Comparison of ENCODE assay signal across 11 cellular contexts in genomic region chr6:52594216-52594615, GRCh38. TPM values are rescaled to one million over a fixed set of nuclear protein-coding genes. Genes with fewer than 3 reads are reported as not detected.
A peak's percentile ranks its signal among the peaks of the same experiment; 100 is the strongest.
DNase-seq lines count a peak whose midpoint lies in the region; ATAC-seq and TF ChIP-seq lines count a peak whose summit lies in the region.
"Had no signal": no experiment of that assay in that cellular context is flagged by ENCODE, and none has a peak within 500 bp of the region (broad histone marks: within the 10 kb centered on the region; RNA-seq: fewer than 3 reads in every experiment).

No MANE protein-coding gene starts in this region.

- TF ChIP-seq EP300 in SK-N-SH (IDR thresholded peaks at IDR 0.05; ENCODE audit: borderline replicate concordance in 1 of 2, low read depth in 1 of 2, low read length in 1 of 2) (no peak), tibial nerve (IDR thresholded peaks at IDR 0.05) (no peak)

- H3K36me3 ChIP-seq in SK-N-SH (replicated peaks in 1 of 2; ENCODE audit: control insufficient read depth in 1 of 2, insufficient read depth in 2 of 2, low read length in 1 of 2) (no peaks in the 10 kb centered on the region), SJSA1 (no peaks in the 10 kb centered on the region), muscle layer of duodenum (ENCODE audit: control insufficient read depth in 1 of 2, insufficient read depth in 2 of 2, low read length in 2 of 2) (no peaks in the 10 kb centered on the region), tibial nerve (no peaks in the 10 kb centered on the region)

- TF ChIP-seq POLR2A in tibial nerve (IDR thresholded peaks at IDR 0.05): no peak

- no peak overlapping the region for H3K4me3 ChIP-seq in SK-N-SH (ENCODE audit: low read depth in 2 of 2, low read length in 1 of 2)
- no peak overlapping the region for H3K4me3 ChIP-seq in SJSA1
- no peak overlapping the region for H3K4me3 ChIP-seq in muscle layer of duodenum (ENCODE audit: low read depth in 1 of 2, low read length in 2 of 2)
- no peak overlapping the region for H3K4me3 ChIP-seq in tibial nerve
- H3K4me3 ChIP-seq: SK-N-MC had no signal

- H3K79me2 ChIP-seq in SK-N-SH (ENCODE audit: insufficient read depth): no peaks in the 10 kb centered on the region

- H3F3A ChIP-seq in SK-N-SH (replicated peaks; ENCODE audit: insufficient read depth): peaks cover 37% of the 10 kb centered on the region

- no peaks in the 10 kb centered on the region for H3K9me3 ChIP-seq in SK-N-SH
- H3K9me3 ChIP-seq in SJSA1 (replicated peaks): no peaks in the 10 kb centered on the region
- no peaks in the 10 kb centered on the region for H3K9me3 ChIP-seq in muscle layer of duodenum (ENCODE audit: control insufficient read depth in 1 of 2, low read length in 2 of 2)
- H3K9me3 ChIP-seq in tibial nerve: no peaks in the 10 kb centered on the region

- H3K27me3 ChIP-seq in SK-N-SH (ENCODE audit: insufficient read depth) (no peaks in the 10 kb centered on the region), SJSA1 (replicated peaks) (no peaks in the 10 kb centered on the region), muscle layer of duodenum (ENCODE audit: low read depth, low read length) (no peaks in the 10 kb centered on the region), tibial nerve (no peaks in the 10 kb centered on the region)

- POLR2A ChIA-PET in SK-N-SH (lab: Yijun Ruan, JAX): interaction anchor here (2.1 to 2.4 kb wide), 2 partner anchors 17 to 174 kb away, joined by 6 to 8 read pairs; partner anchors contain the start of genes EFHC1 and TRAM2

- H3K4me1 ChIP-seq in SK-N-SH (ENCODE audit: control insufficient read depth in 1 of 2, insufficient read depth in 2 of 2, low read depth in 1 of 2, low read length in 1 of 2) (peaks cover 54 to 78% of the 10 kb centered on the region in 2 experiments), SJSA1 (replicated peaks) (peaks cover 59% of the 10 kb centered on the region), muscle layer of duodenum (ENCODE audit: control insufficient read depth in 1 of 2, insufficient read depth in 2 of 2, low read length in 2 of 2) (peaks cover 8 to 28% of the 10 kb centered on the region in 2 donors), tibial nerve (peaks cover 0 to 51% (median 34%) of the 10 kb centered on the region in 4 donors)

- H3K4me2 ChIP-seq in SK-N-SH: no peak overlapping the region; the same call in 1 of the 2 replicates

- TF ChIP-seq CTCF in SK-N-SH (IDR thresholded peaks at IDR 0.05): no peak
- no peak for TF ChIP-seq CTCF in tibial nerve (IDR thresholded peaks at IDR 0.05)

- TF ChIP-seq RAD21 in SK-N-SH (IDR thresholded peaks at IDR 0.05; ENCODE audit: low read length): no peak

- no peaks in the 10 kb centered on the region for H4K20me1 ChIP-seq in SK-N-SH (ENCODE audit: insufficient read depth)

- WGBS in SK-N-SH (ENCODE audit: low lambda C conversion rate): 93% methylated on average over 5 of the region's 5 CpGs
- WGBS in tibial nerve, 2 donors: 68 to 75% methylated on average over 5 of the region's 5 CpGs

- CTCF ChIA-PET in SK-N-SH (lab: Yijun Ruan, JAX): interaction anchor here (0.7 to 7.5 kb wide), 5 partner anchors 13 to 179 kb away, joined by 3 to 86 read pairs (median 13); partner anchors contain the start of gene TRAM2

- H2AFZ ChIP-seq in SK-N-SH (ENCODE audit: low read depth): no peak overlapping the region

- H3K9me2 ChIP-seq in SK-N-SH: no peaks in the 10 kb centered on the region

- no peak overlapping the region for H3K9ac ChIP-seq in SK-N-SH

- H3K27ac ChIP-seq in SK-N-SH (ENCODE audit: low read depth in 2 of 2, low read length in 1 of 2) (peak overlapping the region; percentile 86 to 97), SJSA1 (0 out of 2 replicates have a peak overlapping the region, but pooled peaks have one; percentile 41), muscle layer of duodenum (ENCODE audit: low read length) (peak overlapping the region; percentile 11), tibial nerve (peak overlapping the region in 3 of 4 donors; percentile 52 to 85 (median 80))
- H3K27ac ChIP-seq: SK-N-MC had no signal

- DNase-seq in SK-N-SH (no peak), SJSA1 (ENCODE audit: low read depth in 1 of 2, low spot score in 2 of 2) (no peak), tibial nerve (ENCODE audit: low spot score in 2 of 2) (no peak), DMS53 treated with DMSO at 0.1 percent for 48 hours (lab: John Stamatoyannopoulos, UW; ENCODE audit: unreplicated experiment) (no peak)
- no peak for DNase-seq in activated effector memory CD4-positive, alpha-beta T cell treated with Interleukin-2 at 50 U/mL for 16 hours
- DNase-seq: activated CD8-positive, alpha-beta T cell treated with anti-CD3 and anti-CD28 coated beads for 36 hours; effector CD8-positive, alpha-beta T cell had no signal

- ATAC-seq in SK-N-SH treated with all-trans-retinoic acid at 6 μM for 48 hours: no peak
- ATAC-seq in HG02759 (IDR thresholded peaks at IDR 0.05; ENCODE audit: unreplicated experiment): no peak
- ATAC-seq: activated CD8-positive, alpha-beta T cell treated with anti-CD3 and anti-CD28 coated beads for 36 hours had no signal

TF ChIP-seq in SK-N-SH, 30 proteins besides CTCF, POLR2A, EP300 and RAD21 (continues in another document):
- TF ChIP-seq SIN3A (IDR thresholded peaks at IDR 0.05; ENCODE audit: borderline replicate concordance, low read depth, low read length) (no peak), TAF1 (IDR thresholded peaks at IDR 0.05; ENCODE audit: borderline replicate concordance, low read depth, low read length) (no peak), POLR2AphosphoS5 (IDR thresholded peaks at IDR 0.05; ENCODE audit: low read depth, low read length) (no peak), YY1 (IDR thresholded peaks at IDR 0.05; ENCODE audit: low read depth) (no peak), ELF1 (IDR thresholded peaks at IDR 0.05) (no peak), MAX (IDR thresholded peaks at IDR 0.05; ENCODE audit: low read depth) (no peak), PBX3 (IDR thresholded peaks at IDR 0.05) (no peak), RXRA (IDR thresholded peaks at IDR 0.05; ENCODE audit: borderline replicate concordance, low read depth) (no peak), RFX5 (IDR thresholded peaks at IDR 0.05; ENCODE audit: low read length) (no peak), NRF1 (IDR thresholded peaks at IDR 0.05; ENCODE audit: low read depth, low read length) (no peak)

TF ChIP-seq in SK-N-SH treated with all-trans-retinoic acid at 6 μM for 48 hours, 23 proteins besides CTCF, POLR2A, EP300 and RAD21 (continues in another document):
- TF ChIP-seq ZC3H10 (CRISPR knock-in tag; IDR thresholded peaks at IDR 0.05) (no peak), PATZ1 (CRISPR knock-in tag; IDR thresholded peaks at IDR 0.05; ENCODE audit: borderline replicate concordance) (no peak), OSR1 (CRISPR knock-in tag; IDR thresholded peaks at IDR 0.05) (no peak), CSDC2 (CRISPR knock-in tag; IDR thresholded peaks at IDR 0.05) (no peak), ESRRG (CRISPR knock-in tag; IDR thresholded peaks at IDR 0.05) (no peak), TOX (CRISPR knock-in tag; IDR thresholded peaks at IDR 0.05; ENCODE audit: borderline replicate concordance) (no peak), CREB5 (CRISPR knock-in tag; IDR thresholded peaks at IDR 0.05; ENCODE audit: low read depth) (no peak)

RNA-seq across cellular contexts. Expression of gene TRAM2, which starts 17.4 kb away (rescaled TPM):
- 26.4 and 36.0 TPM in 2 replicates for polyA plus RNA-seq in SK-N-SH (2012; rRNA removed)
- 23.9 and 25.6 TPM in 2 replicates for polyA plus RNA-seq in SK-N-SH (2012; cell fraction: cytosol; rRNA removed)
- polyA plus RNA-seq in SK-N-SH (2012; cell fraction: nucleus; rRNA removed): 39.6 and 52.6 TPM in 2 replicates
- total RNA-seq in SJSA1 (2014; rRNA removed; shearing (Covaris generic)): 59.7 and 98.1 TPM in 2 replicates
- 10 to 100 TPM; 21.3 to 27.5 (median 23.7) TPM for total RNA-seq in tibial nerve

Comparison
In these comparisons a context has a peak if more than half of its experiments do, and no peak if none do; other contexts are left out.
1. H3K27ac ChIP-seq: peak in every context shown above with its lines; median percentile 92 in SK-N-SH; 80 in tibial nerve; 41 in SJSA1; 11 in muscle layer of duodenum.